ENCODE assay signal across 8 cellular contexts in genomic region chr14:55051165-55051425, GRCh38. TPM values are rescaled to one million over a fixed set of nuclear protein-coding genes. Genes with fewer than 3 reads are reported as not detected.
DNase-seq lines count a peak whose midpoint lies in the region; ATAC-seq and TF ChIP-seq lines count a peak whose summit lies in the region.

No MANE protein-coding gene starts in this region.

- H3K4me1 ChIP-seq in ascending aorta (peaks cover 6 to 20% of the 10 kb centered on the region in 2 donors), mesodermal cell (ENCODE audit: control insufficient read depth, insufficient read depth, low read length, poor library complexity, severe bottlenecking) (peaks cover 11% of the 10 kb centered on the region)

- H3K9me3 ChIP-seq in ascending aorta (no peaks in the 10 kb centered on the region), mesodermal cell (ENCODE audit: control insufficient read depth, low read length) (no peaks in the 10 kb centered on the region)

- H3K36me3 ChIP-seq in ascending aorta (no peaks in the 10 kb centered on the region), mesodermal cell (ENCODE audit: control insufficient read depth, insufficient read depth, low read length) (peaks cover 31% of the 10 kb centered on the region)

- ATAC-seq in GM18519 (IDR thresholded peaks at IDR 0.05; ENCODE audit: low FRiP score, unreplicated experiment) (peak; percentile 21), HG03060 (IDR thresholded peaks at IDR 0.05; ENCODE audit: low read depth, unreplicated experiment) (peak; percentile 12), left lobe of liver (no peak), HG03039 (IDR thresholded peaks at IDR 0.05; ENCODE audit: unreplicated experiment) (no peak)

- 2 to 6% methylated on average over 9 to 10 of the region's 10 CpGs for WGBS in mesodermal cell (ENCODE audit: insufficient coverage in 2 of 2), 2 experiments

- DNase-seq in ascending aorta (ENCODE audit: low spot score in 2 of 2) = no peak
- DNase-seq in OCI-M2 (lab: John Stamatoyannopoulos, UW; ENCODE audit: unreplicated experiment) = no peak
- DNase-seq in left lobe of liver (ENCODE audit: low spot score) = no peak
- DNase-seq in GDM1 (lab: John Stamatoyannopoulos, UW) = no peak

- H3K4me3 ChIP-seq in ascending aorta (peak overlapping the region; percentile 88 to 94), mesodermal cell (ENCODE audit: extremely low read depth, insufficient read depth, low read length, poor library complexity, severe bottlenecking) (peak overlapping the region; percentile 77)

- H3K27ac ChIP-seq in ascending aorta = peak overlapping the region; percentile 99 to 100
- peak overlapping the region; percentile 100 for H3K27ac ChIP-seq in mesodermal cell (ENCODE audit: low read depth, low read length, severe bottlenecking)

- H3K27me3 ChIP-seq in ascending aorta = no peaks in the 10 kb centered on the region

- intact Hi-C loops in ascending aorta (cut with DNase I) = loop anchor here (1.0 to 10.0 kb wide), 7 partner anchors 21 to 1291 kb away; partner anchors contain the start of genes FBXO34, LGALS3, SOCS4 and WDHD1

- no peak for TF ChIP-seq CTCF in ascending aorta (IDR thresholded peaks at IDR 0.05)

RNA-seq across cellular contexts. Expression of gene MAPK1IP1L, which starts 0.4 kb away (rescaled TPM):
- 51.8 TPM for total RNA-seq in ascending aorta
- polyA plus RNA-seq in mesodermal cell (2013, experiment 1 of 2) = 98.4 TPM
- polyA plus RNA-seq in mesodermal cell (2013, experiment 2 of 2) = 85.4 TPM
- total RNA-seq in left lobe of liver = 25.5 TPM

RNA-seq across cellular contexts. Expression of gene SOCS4, which starts 24.1 kb away (rescaled TPM):
- total RNA-seq in ascending aorta (12.9 TPM), left lobe of liver (4.5 TPM)
- polyA plus RNA-seq in mesodermal cell (2013, experiment 1 of 2) = 14.5 TPM
- 17.1 TPM for polyA plus RNA-seq in mesodermal cell (2013, experiment 2 of 2)

RNA-seq across cellular contexts. Expression of gene WDHD1, which starts 24.2 kb away (rescaled TPM):
- 0.11 TPM for total RNA-seq in ascending aorta
- 18.0 TPM for polyA plus RNA-seq in mesodermal cell (2013, experiment 1 of 2)
- polyA plus RNA-seq in mesodermal cell (2013, experiment 2 of 2) = 22.7 TPM
- 1.3 TPM for total RNA-seq in left lobe of liver

Comparison
In these comparisons a context has a peak if more than half of its experiments do, and no peak if none do; other contexts are left out.
1. ATAC-seq: peak in GM18519 (single experiment) and HG03060 (single experiment); none in left lobe of liver (single experiment) and HG03039 (single experiment).